In the genomic region with DNA sequence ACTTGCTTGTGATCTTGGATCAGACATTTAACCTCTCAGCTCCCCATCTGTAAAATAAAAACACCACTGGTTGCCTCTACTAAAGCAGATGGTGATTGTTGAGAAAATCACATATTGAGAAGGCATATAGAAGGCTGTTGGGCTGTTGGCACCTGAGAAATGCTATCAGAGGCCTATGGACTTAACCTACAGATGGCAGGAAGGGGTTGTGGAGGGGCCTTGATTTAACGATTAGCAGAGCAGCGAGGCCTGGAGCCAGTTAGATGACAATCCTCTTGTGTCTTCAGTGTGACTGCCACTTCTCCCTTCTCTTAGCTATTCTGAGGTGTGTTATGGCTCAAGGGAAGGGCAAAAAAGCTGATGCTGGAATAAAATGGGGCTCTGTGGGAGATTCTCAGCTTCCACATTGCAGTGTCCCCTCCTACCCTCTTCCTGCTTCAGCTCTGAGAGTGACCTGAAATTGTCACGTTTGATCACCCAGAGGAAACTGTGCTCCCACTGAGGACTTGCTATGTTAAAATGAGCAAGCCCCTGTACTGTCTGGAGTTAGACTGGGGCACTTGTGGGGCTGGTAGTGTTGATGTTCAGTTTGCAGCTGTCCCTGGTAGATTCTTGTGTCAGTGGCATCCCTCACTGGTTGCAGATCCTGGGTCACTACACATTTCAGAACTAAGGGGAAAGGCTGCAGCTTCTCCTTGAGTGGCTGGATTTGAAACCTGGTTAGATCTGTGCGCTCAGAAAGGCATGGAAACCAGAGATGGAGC, we compare ENCODE assay signal across 24 cellular contexts. TPM values are rescaled to one million over a fixed set of nuclear protein-coding genes. Genes with fewer than 3 reads are reported as not detected.
DNase-seq lines count a peak whose midpoint lies in the region; ATAC-seq, FAIRE-seq and TF ChIP-seq lines count a peak whose summit lies in the region.
"Had no signal": no experiment of that assay in that cellular context is flagged by ENCODE, and none has a peak within 500 bp of the region (broad histone marks: within the 10 kb centered on the region; RNA-seq: fewer than 3 reads in every experiment).

No MANE protein-coding gene starts in this region.

- H3K56ac ChIP-seq in H1 (replicated peaks; ENCODE audit: insufficient read length, low read depth, low read length), result no peak overlapping the region

- H2BK120ac ChIP-seq in H1 (replicated peaks; ENCODE audit: low read depth, low read length), result no peak overlapping the region

- H3K27me3 ChIP-seq in H1 (replicated peaks in 1 of 4; ENCODE audit: control insufficient read depth in 3 of 4, extremely low read depth in 1 of 4, insufficient read depth in 3 of 4, low read length in 3 of 4) (no peaks in the 10 kb centered on the region), thymus (ENCODE audit: control insufficient read depth, insufficient read depth) (no peaks in the 10 kb centered on the region), dorsolateral prefrontal cortex (no peaks in the 10 kb centered on the region)
- H3K27me3 ChIP-seq: esophagus muscularis mucosa, thyroid gland had no signal

- FAIRE-seq in H1 (lab: Jason Lieb, UNC), result no peak
- FAIRE-seq: D721Med, islet of Langerhans had no signal

- intact Hi-C loops in activated CD4-positive, alpha-beta T cell treated with anti-CD3 and anti-CD28 coated beads for 36 hours (cut with DNase I, micrococcal nuclease), result no loop called here
- intact Hi-C loops in dorsolateral prefrontal cortex (cut with DNase I), result no loop called here

- CTCF ChIA-PET in activated CD4-positive, alpha-beta T cell treated with anti-CD3 and anti-CD28 coated beads for 36 hours (lab: Charles Lee), result interaction anchor here (0.5 to 1.4 kb wide), 6 partner anchors 8 to 158 kb away, joined by 3 to 5 read pairs (median 3); no protein-coding TSS in a partner anchor
- CTCF ChIA-PET in H1 (lab: Charles Lee; ENCODE audit: partially characterized antibody) (interaction anchor here (0.7 to 1.5 kb wide), 6 partner anchors 9 to 298 kb away, joined by 3 to 5 read pairs (median 3); no protein-coding TSS in a partner anchor), WTC11 (lab: Charles Lee) (interaction anchor here (0.9 kb wide), 1 partner anchor 89 kb away, joined by 3 read pairs; no protein-coding TSS in a partner anchor)

- H3K4ac ChIP-seq in H1 (replicated peaks; ENCODE audit: insufficient read length, low read depth, low read length), result no peak overlapping the region

- H3K4me2 ChIP-seq in H1 (ENCODE audit: insufficient read depth in 1 of 2, low read depth in 2 of 2, low read length in 2 of 2), result no peak overlapping the region

- H3K23me2 ChIP-seq in H1 (ENCODE audit: low read depth, low read length), result no peaks in the 10 kb centered on the region

- no peaks in the 10 kb centered on the region for H3K79me1 ChIP-seq in H1 (ENCODE audit: low read depth, low read length)

- no peak for TF ChIP-seq EP300 in H1 (IDR thresholded peaks at IDR 0.05; ENCODE audit: borderline replicate concordance in 1 of 2, low read depth in 2 of 2, low read length in 2 of 2)

- no peak overlapping the region for H3K27ac ChIP-seq in H1 (ENCODE audit: low read depth, low read length)
- H3K27ac ChIP-seq in thymus (ENCODE audit: low read depth), result peak overlapping the region; percentile 52
- no peak overlapping the region for H3K27ac ChIP-seq in dorsolateral prefrontal cortex
- H3K27ac ChIP-seq: esophagus muscularis mucosa, skin epidermis, thyroid gland had no signal

- H2BK15ac ChIP-seq in H1 (ENCODE audit: low read length), result no peak overlapping the region

- H3K18ac ChIP-seq in H1 (ENCODE audit: extremely low read depth, low read length), result no peak overlapping the region

- no peak overlapping the region for H3K27ac Mint-ChIP-seq in activated CD4-positive, alpha-beta T cell treated with anti-CD3 and anti-CD28 coated beads for 36 hours
- H3K27ac Mint-ChIP-seq in WTC11, result no peak overlapping the region
- H3K27ac Mint-ChIP-seq: activated T-helper 1 cell treated with anti-CD3 and anti-CD28 coated beads, Interleukin-12 subunit alpha, Interleukin-12 subunit beta, Interleukin-2, Interleukin-4 antibody, amounts not matched to agents 30 ng/mL and 10 ng/mL and 1 ng/mL, durations not matched to agents 14 hours and 24 hours and 36 hours had no signal

- no peak overlapping the region for H2BK5ac ChIP-seq in H1 (ENCODE audit: low read depth, low read length)

- H3K79me2 ChIP-seq in H1 (ENCODE audit: control insufficient read depth in 1 of 2, insufficient read depth in 2 of 2, low read length in 2 of 2), result no peaks in the 10 kb centered on the region

- H4K20me1 ChIP-seq in H1 (replicated peaks in 1 of 2; ENCODE audit: control insufficient read depth in 1 of 2, insufficient read depth in 2 of 2, low read length in 2 of 2), result no peaks in the 10 kb centered on the region

- no peak overlapping the region for H4K8ac ChIP-seq in H1 (ENCODE audit: extremely low read depth, insufficient read depth, low read length)

- H2BK20ac ChIP-seq in H1 (ENCODE audit: low read length), result no peak overlapping the region

- H3K14ac ChIP-seq in H1 (ENCODE audit: insufficient read length), result no peak overlapping the region

- no peak overlapping the region for H3K9ac ChIP-seq in H1 (replicated peaks in 1 of 4; ENCODE audit: extremely low read depth in 1 of 4, low read depth in 3 of 4, low read length in 3 of 4)

- ATAC-seq in activated CD4-positive, alpha-beta T cell treated with anti-CD3 and anti-CD28 coated beads for 36 hours, result peak; percentile 19
- ATAC-seq in WTC11 (no peak), GM21381 (IDR thresholded peaks at IDR 0.05; ENCODE audit: unreplicated experiment) (no peak)
- ATAC-seq: left ventricle myocardium superior had no signal

- H3K36me3 ChIP-seq in H1 (ENCODE audit: control insufficient read depth in 2 of 4, insufficient read depth in 4 of 4, low read length in 3 of 4) (no peaks in the 10 kb centered on the region), thymus (ENCODE audit: control insufficient read depth, insufficient read depth) (no peaks in the 10 kb centered on the region)
- H3K36me3 ChIP-seq: esophagus muscularis mucosa, thyroid gland had no signal

- H3K4me3 ChIP-seq in H1 (ENCODE audit: extremely low read depth in 1 of 4, insufficient read depth in 2 of 4, low read depth in 3 of 4, low read length in 4 of 4), result no peak overlapping the region
- no peak overlapping the region for H3K4me3 ChIP-seq in thymus (ENCODE audit: low read length)
- H3K4me3 ChIP-seq in dorsolateral prefrontal cortex, result no peak overlapping the region
- H3K4me3 ChIP-seq: esophagus muscularis mucosa, skin epidermis, thyroid gland had no signal

- H2AK5ac ChIP-seq in H1 (ENCODE audit: low read depth, low read length), result no peak overlapping the region

- peak overlapping the region; percentile 36; the same call in 1 of the 2 replicates for H2AFZ ChIP-seq in H1 (ENCODE audit: low read length)

- H4K91ac ChIP-seq in H1 (replicated peaks; ENCODE audit: insufficient read length, low read length), result no peak overlapping the region

- POLR2A ChIA-PET in activated CD4-positive, alpha-beta T cell treated with anti-CD3 and anti-CD28 coated beads for 36 hours (lab: Charles Lee), result no interaction called here
- POLR2A ChIA-PET in H1 (lab: Charles Lee; ENCODE audit: partially characterized antibody), result interaction anchor here (0.6 to 2.0 kb wide), 2 partner anchors 11 to 18 kb away, joined by 4 to 5 read pairs; no protein-coding TSS in a partner anchor
- POLR2A ChIA-PET in WTC11 (lab: Charles Lee), result interaction anchor here (0.6 kb wide), 1 partner anchor 38 kb away, joined by 8 read pairs; no protein-coding TSS in a partner anchor

- DNase-seq in activated CD4-positive, alpha-beta T cell treated with anti-CD3 and anti-CD28 coated beads for 36 hours, result no peak
- no peak for DNase-seq in activated CD4-positive, alpha-beta T cell treated with anti-CD3 and anti-CD28 coated beads for 1 hour
- DNase-seq in NCI-H524 (lab: John Stamatoyannopoulos, UW) (peak; percentile 78 to 92), H1 (ENCODE audit: low read depth in 1 of 2, low spot score in 2 of 2) (no peak), dorsolateral prefrontal cortex (no peak), WTC11 (ENCODE audit: low spot score) (no peak)
- DNase-seq: cerebellar nuclear complex; effector CD8-positive, alpha-beta T cell; GOT3; left ventricle myocardium superior; NCI-H1092 treated with DMSO at 0.1 percent for 48 hours; NCI-H2029; NCI-H345; nucleus accumbens; stimulated activated CD4-positive, alpha-beta T cell treated with anti-CD3 and anti-CD28 coated beads, Interleukin-1b, Interleukin-23, amount 100 ng/mL, for 48 hours; stimulated activated naive CD4-positive, alpha-beta T cell treated with Interleukin-2 at 50 U/mL for 16 hours; thyroid gland had no signal

- peaks cover 2% of the 10 kb centered on the region for H3K4me1 Mint-ChIP-seq in activated CD4-positive, alpha-beta T cell treated with anti-CD3 and anti-CD28 coated beads for 36 hours
- peaks cover 6% of the 10 kb centered on the region for H3K4me1 Mint-ChIP-seq in WTC11

- no peak overlapping the region for H3K4me3 Mint-ChIP-seq in activated CD4-positive, alpha-beta T cell treated with anti-CD3 and anti-CD28 coated beads for 36 hours
- no peak overlapping the region for H3K4me3 Mint-ChIP-seq in WTC11
- H3K4me3 Mint-ChIP-seq: activated T-helper 1 cell treated with anti-CD3 and anti-CD28 coated beads, Interleukin-12 subunit alpha, Interleukin-12 subunit beta, Interleukin-2, Interleukin-4 antibody, amounts not matched to agents 30 ng/mL and 10 ng/mL and 1 ng/mL, durations not matched to agents 14 hours and 24 hours and 36 hours had no signal

- H3K9me3 ChIP-seq in H1 (ENCODE audit: insufficient read depth in 2 of 2, low read depth in 1 of 2, low read length in 1 of 2), result peaks cover 0 to 8% of the 10 kb centered on the region in 2 experiments; a peak in 1 of 4 replicates
- H3K9me3 ChIP-seq in thymus (ENCODE audit: control insufficient read depth), result no peaks in the 10 kb centered on the region
- H3K9me3 ChIP-seq: esophagus muscularis mucosa, thyroid gland had no signal

- H3K9me3 Mint-ChIP-seq in activated CD4-positive, alpha-beta T cell treated with anti-CD3 and anti-CD28 coated beads for 36 hours (ENCODE audit: low read depth), result no peaks in the 10 kb centered on the region
- H3K9me3 Mint-ChIP-seq in WTC11, result peaks cover 14% of the 10 kb centered on the region

- TF ChIP-seq POLR2A in H1 (IDR thresholded peaks at IDR 0.05; ENCODE audit: control extremely low read depth in 1 of 2, low read depth in 2 of 2, low read length in 2 of 2), result no peak

- no peak overlapping the region for H2BK12ac ChIP-seq in H1 (ENCODE audit: low read depth, low read length)

- 93% methylated on average over 4 of the region's 4 CpGs; no CpG with 5 or more reads in 1 of the 2 experiments for WGBS in H1 (ENCODE audit: extremely low coverage in 1 of 2, insufficient coverage in 1 of 2, insufficient read length in 1 of 2, insufficient replicate concordance in 2 of 2, low coverage in 1 of 2, low lambda C conversion rate in 2 of 2, missing lambda C conversion rate in 1 of 2), 2 experiments
- WGBS in thymus, result 69% methylated on average over 4 of the region's 4 CpGs

- no peak overlapping the region for H4K5ac ChIP-seq in H1 (ENCODE audit: insufficient read length, low read depth, low read length)

- TF ChIP-seq RAD21 in H1 (IDR thresholded peaks at IDR 0.05 in 1 of 2, conservative IDR thresholded peaks at IDR 0.05 in 1 of 2; ENCODE audit: low read depth in 2 of 2, low read length in 2 of 2), result no peak

- H3K27me3 Mint-ChIP-seq in activated CD4-positive, alpha-beta T cell treated with anti-CD3 and anti-CD28 coated beads for 36 hours, result no peaks in the 10 kb centered on the region
- no peaks in the 10 kb centered on the region for H3K27me3 Mint-ChIP-seq in WTC11 (ENCODE audit: low read depth)

- no peaks in the 10 kb centered on the region for H3K36me3 Mint-ChIP-seq in activated CD4-positive, alpha-beta T cell treated with anti-CD3 and anti-CD28 coated beads for 36 hours (ENCODE audit: low read depth)
- H3K36me3 Mint-ChIP-seq in WTC11, result peaks cover 5% of the 10 kb centered on the region; the same call in 1 of the 2 replicates

- H3K4me1 ChIP-seq in H1 (replicated peaks in 1 of 4; ENCODE audit: control insufficient read depth in 3 of 4, insufficient read depth in 4 of 4, low read length in 3 of 4) (no peaks in the 10 kb centered on the region; a peak in 1 of 7 replicates), thymus (ENCODE audit: control insufficient read depth, insufficient read depth, low read length) (peaks cover 4% of the 10 kb centered on the region)
- H3K4me1 ChIP-seq: esophagus muscularis mucosa, thyroid gland had no signal

- TF ChIP-seq CTCF in H1 (IDR thresholded peaks at IDR 0.05; ENCODE audit: control extremely low read depth in 1 of 3, insufficient read depth in 1 of 3, low read depth in 1 of 3, low read length in 3 of 3), result no peak
- no peak for TF ChIP-seq CTCF in dorsolateral prefrontal cortex (IDR thresholded peaks at IDR 0.05 in 54 of 56, conservative IDR thresholded peaks at IDR 0.05 in 2 of 56; ENCODE audit: low read depth in 1 of 56, partially characterized antibody in 56 of 56)
- no peak for TF ChIP-seq CTCF in WTC11 (IDR thresholded peaks at IDR 0.05)

- no peak overlapping the region for H3K23ac ChIP-seq in H1 (ENCODE audit: insufficient read length)

RNA-seq across cellular contexts. Expression of a gene that starts 31.5 kb away (rescaled TPM):
- 10 to 100 TPM; 75.4 to 89.3 TPM for total RNA-seq in activated CD4-positive, alpha-beta T cell treated with anti-CD3 and anti-CD28 coated beads for 36 hours
- 1.3 and 1.8 TPM in 2 replicates for total RNA-seq in H1 (2021; fragmentation: NEBNext Ultra II Directional; extraction: Animal tissue kit (Norgen Biotek cat#: 25700))
- 1.9 and 2.8 TPM in 2 replicates for polyA plus RNA-seq in H1 (2011; rRNA removed)
- polyA plus RNA-seq in H1 (2011; cell fraction: cytosol; rRNA removed), result 1.6 TPM
- polyA plus RNA-seq in H1 (2011; cell fraction: nucleus; rRNA removed), result 1.9 TPM
- 1.3 to 1.4 TPM (median 1.4 TPM) in 4 replicates for polyA plus RNA-seq in H1 (2012, experiment 1 of 2)
- 0.60 TPM for polyA plus RNA-seq in H1 (2012, experiment 2 of 2)
- 1.9 TPM for polyA plus RNA-seq in H1 (2013, experiment 1 of 2)
- 2.6 TPM for polyA plus RNA-seq in H1 (2013, experiment 2 of 2)
- 5.3 and 6.9 TPM in 2 replicates for polyA minus RNA-seq in H1 (2011; rRNA and poly(A)+ RNA removed)
- polyA minus RNA-seq in H1 (2011; cell fraction: cytosol; rRNA and poly(A)+ RNA removed), result 2.2 TPM
- polyA minus RNA-seq in H1 (2011; cell fraction: nucleus; rRNA and poly(A)+ RNA removed), result 5.8 TPM
- polyA plus RNA-seq in thymus, result 942 TPM
- total RNA-seq in dorsolateral prefrontal cortex, result 10 to 100 TPM in 30 of 120 experiments, 1 to 10 TPM in 90; 1.3 to 40.8 (median 6.2) TPM
- total RNA-seq in WTC11 (2021), result 1.3 to 2.1 TPM (median 1.9 TPM) in 3 replicates

Comparison
In these comparisons a context has a peak if more than half of its experiments do, and no peak if none do; other contexts are left out.
1. DNase-seq: peak in NCI-H524 (2 of 2); none in activated CD4-positive, alpha-beta T cell treated with anti-CD3 and anti-CD28 coated beads for 36 hours (single experiment), activated CD4-positive, alpha-beta T cell treated with anti-CD3 and anti-CD28 coated beads for 1 hour (single experiment), H1 (0 of 2), dorsolateral prefrontal cortex (0 of 10) and WTC11 (single experiment).